In the genomic region with DNA sequence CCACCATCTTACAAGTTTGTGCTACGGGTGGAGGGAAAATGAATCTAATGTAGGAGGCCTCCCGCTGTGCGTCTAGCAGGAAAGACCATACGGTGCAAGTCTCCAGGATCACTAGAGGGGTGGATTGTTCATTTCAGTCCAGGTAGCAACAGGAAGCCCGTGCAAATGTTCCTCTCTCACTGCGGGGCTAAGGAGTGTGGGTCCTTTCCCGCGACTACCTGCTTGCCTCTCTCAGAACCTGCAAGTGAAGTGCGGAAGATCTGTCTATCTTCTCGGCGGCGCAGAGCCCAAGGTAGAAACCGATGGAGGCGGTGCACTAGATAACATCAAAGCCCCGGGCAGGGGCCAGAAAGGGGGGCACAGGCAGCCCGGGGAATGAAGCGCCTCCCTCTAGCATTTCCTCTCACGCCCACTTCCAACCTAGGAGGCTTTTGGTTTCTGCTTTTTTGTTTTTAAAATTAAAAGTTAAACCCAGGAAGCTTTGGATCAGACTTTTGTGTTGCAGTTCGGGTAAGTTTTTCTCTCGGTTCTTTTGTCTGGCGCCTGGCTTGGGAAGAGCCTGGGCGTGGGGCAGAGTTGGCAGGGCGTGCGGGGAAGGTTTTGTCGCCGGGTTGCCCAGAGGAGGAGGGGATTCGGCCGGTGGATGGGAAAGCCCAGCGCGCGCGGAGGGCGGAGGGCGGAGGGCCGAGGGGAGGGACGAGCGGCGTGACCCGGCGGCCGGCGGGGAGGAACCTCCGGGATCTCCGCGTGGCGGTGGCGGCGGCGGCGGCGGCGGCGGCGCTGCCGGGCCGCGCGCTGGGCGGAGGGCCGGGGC, we compare ENCODE assay signal across 8 cellular contexts. TPM values are rescaled to one million over a fixed set of nuclear protein-coding genes. Genes with fewer than 3 reads are reported as not detected.
DNase-seq lines count a peak whose midpoint lies in the region; ATAC-seq and TF ChIP-seq lines count a peak whose summit lies in the region.

No MANE protein-coding gene starts in this region.

- H3K27ac Mint-ChIP-seq in CD4-positive, CD25-positive, alpha-beta regulatory T cell, result peak overlapping the region; percentile 99 to 100 (median 99)

- peaks cover 25% of the 10 kb centered on the region for H3K4me1 ChIP-seq in CD4-positive, CD25-positive, alpha-beta regulatory T cell (ENCODE audit: control insufficient read depth, insufficient read depth, low read length, poor library complexity, severe bottlenecking)
- H3K4me1 ChIP-seq in OCI-LY3 (ENCODE audit: low read length) (peaks cover 22% of the 10 kb centered on the region), mucosa of stomach (ENCODE audit: control insufficient read depth, insufficient read depth, low read length) (peaks cover 10% of the 10 kb centered on the region)

- peak overlapping the region; percentile 99 for H3K27ac ChIP-seq in CD4-positive, CD25-positive, alpha-beta regulatory T cell (ENCODE audit: insufficient read depth, low read length, poor library complexity, severe bottlenecking)
- H3K27ac ChIP-seq in OCI-LY3 (ENCODE audit: low read length), result peak overlapping the region; percentile 51

- peak overlapping the region; percentile 82 for H3K4me3 ChIP-seq in CD4-positive, CD25-positive, alpha-beta regulatory T cell (ENCODE audit: low read depth, low read length)
- H3K4me3 ChIP-seq in OCI-LY3 (ENCODE audit: low read length) (peak overlapping the region; percentile 88), mucosa of stomach (ENCODE audit: low read length) (peak overlapping the region; percentile 80)

- peaks cover 0 to 6% (median 0%) of the 10 kb centered on the region in 7 donors for H3K9me3 Mint-ChIP-seq in CD4-positive, CD25-positive, alpha-beta regulatory T cell

- no peaks in the 10 kb centered on the region for H3K9me3 ChIP-seq in CD4-positive, CD25-positive, alpha-beta regulatory T cell (ENCODE audit: control insufficient read depth in 2 of 2, low read length in 2 of 2)
- H3K9me3 ChIP-seq in OCI-LY3 (ENCODE audit: insufficient read depth, low read length), result no peaks in the 10 kb centered on the region
- H3K9me3 ChIP-seq in mucosa of stomach (ENCODE audit: control insufficient read depth, low read length), result no peaks in the 10 kb centered on the region

- peak overlapping the region; percentile 98 to 100 (median 100) for H3K4me3 Mint-ChIP-seq in CD4-positive, CD25-positive, alpha-beta regulatory T cell

- H3K9ac ChIP-seq in OCI-LY3 (ENCODE audit: low read length), result peak overlapping the region; percentile 75
- peak overlapping the region; percentile 95 for H3K9ac ChIP-seq in mucosa of stomach (ENCODE audit: low read length)

- no peak for TF ChIP-seq CTCF in OCI-LY3 (IDR thresholded peaks at IDR 0.05; ENCODE audit: low read depth, low read length)

- H3K27me3 Mint-ChIP-seq in CD4-positive, CD25-positive, alpha-beta regulatory T cell, result peaks cover 23% of the 10 kb centered on the region

- H3K79me2 ChIP-seq in OCI-LY3 (ENCODE audit: low read length), result peaks cover 17% of the 10 kb centered on the region

- peak overlapping the region; percentile 83 for H3K4me2 ChIP-seq in OCI-LY3 (ENCODE audit: low read length)

- H3K36me3 ChIP-seq in CD4-positive, CD25-positive, alpha-beta regulatory T cell (ENCODE audit: control insufficient read depth, insufficient read depth, low read length), result no peaks in the 10 kb centered on the region
- H3K36me3 ChIP-seq in OCI-LY3 (replicated peaks; ENCODE audit: low read depth, low read length) (no peaks in the 10 kb centered on the region), mucosa of stomach (ENCODE audit: control insufficient read depth, insufficient read depth, low read length) (no peaks in the 10 kb centered on the region)

- peak; percentile 48 to 52 for ATAC-seq in CD4-positive, CD25-positive, alpha-beta regulatory T cell (ENCODE audit: low read depth in 2 of 2)
- ATAC-seq in GM19438 (IDR thresholded peaks at IDR 0.05; ENCODE audit: low read depth, unreplicated experiment), result peak; percentile 37

- H3K27me3 ChIP-seq in CD4-positive, CD25-positive, alpha-beta regulatory T cell (ENCODE audit: control insufficient read depth, insufficient read depth, low read length), result no peaks in the 10 kb centered on the region
- H3K27me3 ChIP-seq in OCI-LY3 (ENCODE audit: low read depth, low read length), result no peaks in the 10 kb centered on the region
- no peaks in the 10 kb centered on the region for H3K27me3 ChIP-seq in mucosa of stomach (ENCODE audit: control insufficient read depth, insufficient read depth, low read length)

- no peaks in the 10 kb centered on the region for H3K36me3 Mint-ChIP-seq in CD4-positive, CD25-positive, alpha-beta regulatory T cell

- peaks cover 8 to 36% (median 25%) of the 10 kb centered on the region in 4 donors for H3K4me1 Mint-ChIP-seq in CD4-positive, CD25-positive, alpha-beta regulatory T cell

- H4K20me1 ChIP-seq in OCI-LY3 (ENCODE audit: insufficient read depth, low read length), result peaks cover 4% of the 10 kb centered on the region; the same call in 1 of the 2 replicates

- TF ChIP-seq POLR2A in erythroblast (IDR thresholded peaks at IDR 0.05; ENCODE audit: low read length), result peak; percentile 23

- H2AFZ ChIP-seq in OCI-LY3 (ENCODE audit: low read depth, low read length), result peak overlapping the region; percentile 81

- peak; percentile 85 to 91 (median 91) for DNase-seq in CD4-positive, CD25-positive, alpha-beta regulatory T cell
- peak; percentile 86 for DNase-seq in HT-29 (ENCODE audit: low spot score)
- peak; percentile 79 for DNase-seq in activated T-cell treated with anti-CD3 and anti-CD28 coated beads for 48 hours (ENCODE audit: low read depth)
- DNase-seq in erythroblast (lab: John Stamatoyannopoulos, UW), result peak; percentile 81 to 85
- DNase-seq in stimulated activated CD8-positive, alpha-beta memory T cell treated with anti-CD3 and anti-CD28 coated beads, Interleukin-7, amount 100 ng/mL, for 1 hour (ENCODE audit: low read depth in 2 of 2), result peak; percentile 58 to 68

RNA-seq across cellular contexts. Expression of a gene that starts 3.5 kb away (rescaled TPM):
- total RNA-seq in CD4-positive, CD25-positive, alpha-beta regulatory T cell, result 96.4 TPM
- 1 to 10 TPM; 3.9 to 7.7 (median 7.1) TPM for polyA plus RNA-seq in CD4-positive, CD25-positive, alpha-beta regulatory T cell
- total RNA-seq in HT-29 (2014; rRNA removed; shearing (Covaris generic)), result 7.0 and 9.3 TPM in 2 replicates

Comparison
In these comparisons a context has a peak if more than half of its experiments do, and no peak if none do; other contexts are left out.
1. Peak in every context shown above with its lines: DNase-seq, ATAC-seq, H3K4me3 ChIP-seq and H3K27ac ChIP-seq.